ENCODE assay signal across 17 cellular contexts in genomic region chr11:44758996-44759395, GRCh38.
"Had no signal": no experiment of that assay in that cellular context is flagged by ENCODE, and none has a peak within 500 bp of the region (broad histone marks: within the 10 kb centered on the region; RNA-seq: fewer than 3 reads in every experiment).

No MANE protein-coding gene starts in this region.

- H3K9me3 ChIP-seq: ascending aorta, breast epithelium, psoas muscle had no signal

- H3K4me3 Mint-ChIP-seq: activated naive CD4-positive, alpha-beta T cell treated with anti-CD3 and anti-CD28 coated beads, Interleukin-2, amount 50 U/mL, for 24 hours; effector memory CD8-positive, alpha-beta T cell; naive thymus-derived CD8-positive, alpha-beta T cell; stimulated activated naive B cell treated with anti-CD40 and anti-IgM and Interleukin-4, amounts not matched to agents 10 μg/mL and 1 μg/mL and 100 μg/mL, for 72 hours; T-helper 1 cell treated with Interleukin-12 subunit alpha and Interleukin-12 subunit beta and Interleukin-4 antibody, amounts not matched to agents 30 μg/mL and 1 μg/mL, for 36 hours had no signal

- ATAC-seq: activated CD4-positive, CD25-positive, alpha-beta regulatory T cell treated with anti-CD3 and anti-CD28 coated beads, Interleukin-2, amount 50 U/mL, for 24 hours; effector memory CD8-positive, alpha-beta T cell; naive thymus-derived CD8-positive, alpha-beta T cell; psoas muscle; stimulated activated naive B cell treated with anti-CD40 and anti-IgM and Interleukin-4, amounts not matched to agents 10 μg/mL and 1 μg/mL and 100 μg/mL, for 72 hours had no signal

- H3K27me3 Mint-ChIP-seq: activated naive CD4-positive, alpha-beta T cell treated with anti-CD3 and anti-CD28 coated beads, Interleukin-2, amount 50 U/mL, for 24 hours had no signal

- H3K36me3 ChIP-seq: ascending aorta, breast epithelium, spleen had no signal

- H3K4me3 ChIP-seq: ascending aorta, breast epithelium, psoas muscle, spleen had no signal

- DNase-seq: activated CD4-positive, alpha-beta T cell treated with anti-CD3 and anti-CD28 coated beads, Interleukin-2, amount 50 U/mL, for 1 hour; activated CD8-positive, alpha-beta memory T cell treated with anti-CD3 and anti-CD28 coated beads for 24 hours; activated CD8-positive, alpha-beta memory T cell treated with anti-CD3 and anti-CD28 coated beads, Interleukin-2, amount 50 U/mL, for 48 hours; activated gamma-delta T cell; effector memory CD8-positive, alpha-beta T cell; foreskin fibroblast; kidney glomerular epithelial cell; mesenchymal stem cell; naive thymus-derived CD8-positive, alpha-beta T cell; psoas muscle; spleen; stimulated activated naive B cell treated with anti-CD40 and anti-IgM and Interleukin-4, amounts not matched to agents 10 μg/mL and 1 μg/mL and 100 μg/mL, for 72 hours had no signal

- H3K9me3 Mint-ChIP-seq: activated naive CD4-positive, alpha-beta T cell treated with anti-CD3 and anti-CD28 coated beads, Interleukin-2, amount 50 U/mL, for 24 hours; effector memory CD8-positive, alpha-beta T cell had no signal

- H3K27ac Mint-ChIP-seq: activated naive CD4-positive, alpha-beta T cell treated with anti-CD3 and anti-CD28 coated beads, Interleukin-2, amount 50 U/mL, for 24 hours; effector memory CD8-positive, alpha-beta T cell; stimulated activated naive B cell treated with anti-CD40 and anti-IgM and Interleukin-4, amounts not matched to agents 10 μg/mL and 1 μg/mL and 100 μg/mL, for 72 hours; T-helper 1 cell treated with Interleukin-12 subunit alpha and Interleukin-12 subunit beta and Interleukin-4 antibody, amounts not matched to agents 30 μg/mL and 1 μg/mL, for 36 hours had no signal

- H3K27ac ChIP-seq: ascending aorta, breast epithelium, psoas muscle, spleen had no signal

- H3K27me3 ChIP-seq: ascending aorta, breast epithelium, spleen had no signal

- H3K4me1 ChIP-seq: breast epithelium had no signal
